8 cellular contexts compared by ENCODE assay signal in genomic region chr10:98134431-98135221, GRCh38.
DNase-seq lines count a peak whose midpoint lies in the region; ATAC-seq and TF ChIP-seq lines count a peak whose summit lies in the region.

TSS of gene R3HCC1L (plus strand) at chr10:98134657. CDS start at chr10:98208115, 73,458 bp downstream.

- ATAC-seq in GM18508 (IDR thresholded peaks at IDR 0.05; ENCODE audit: insufficient read depth, unreplicated experiment) (peak; percentile 46), HG02970 (IDR thresholded peaks at IDR 0.05; ENCODE audit: low FRiP score, unreplicated experiment) (peak; percentile 93)

- H3K4me3 ChIP-seq in astrocyte of the cerebellum (ENCODE audit: low read depth, low read length) = peak within 1 kb of the TSS; percentile 99

- no peak for TF ChIP-seq CTCF in astrocyte of the cerebellum (IDR thresholded peaks at IDR 0.05; ENCODE audit: low read depth, low read length, missing control alignments)

- peak; percentile 65 for DNase-seq in NCI-H2029 (lab: John Stamatoyannopoulos, UW)
- peak; percentile 90 for DNase-seq in T-helper 9 cell
- DNase-seq in astrocyte of the cerebellum (ENCODE audit: low read depth) = peak; percentile 36
- DNase-seq in hippocampal formation (lab: John Stamatoyannopoulos, UW) = peak; percentile 83 to 84
- DNase-seq in retina = peak; percentile 96
- DNase-seq in cortex of kidney (lab: John Stamatoyannopoulos, UW) = no peak

- in situ Hi-C loops in astrocyte of the cerebellum (cut with HindIII; ENCODE audit: low sequenced_read_pairs) = loop anchor here (5.0 kb wide), 1 partner anchor 38 kb away; no protein-coding TSS in a partner anchor
